10 cellular contexts compared by ENCODE assay signal in the genomic region with DNA sequence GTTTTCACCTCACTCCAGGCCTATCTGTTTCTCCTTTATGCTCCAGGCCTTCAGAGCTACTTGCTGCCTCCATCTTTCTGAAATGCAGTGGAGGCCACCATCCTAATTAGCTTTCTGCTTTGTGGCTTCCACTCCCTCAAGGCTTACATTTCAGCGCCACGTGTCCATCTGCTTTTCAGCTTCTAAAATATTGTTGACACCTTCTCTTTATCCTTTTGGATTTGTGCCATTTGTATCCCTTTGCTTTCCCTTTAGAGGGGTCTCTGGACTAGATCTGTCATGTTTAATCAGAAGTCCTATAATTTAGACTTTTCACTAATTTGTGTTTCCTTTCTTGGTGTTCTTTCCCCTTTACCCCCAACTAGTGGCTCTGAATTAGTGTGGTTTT.
DNase-seq lines count a peak whose midpoint lies in the region; ATAC-seq and TF ChIP-seq lines count a peak whose summit lies in the region.
"Had no signal": no experiment of that assay in that cellular context is flagged by ENCODE, and none has a peak within 500 bp of the region (broad histone marks: within the 10 kb centered on the region; RNA-seq: fewer than 3 reads in every experiment).

No MANE protein-coding gene starts in this region.

- H3K9me3 Mint-ChIP-seq in T-helper 1 cell treated with Interleukin-12 subunit alpha and Interleukin-12 subunit beta and Interleukin-4 antibody, amounts not matched to agents 30 μg/mL and 1 μg/mL, for 36 hours = no peaks in the 10 kb centered on the region
- H3K9me3 Mint-ChIP-seq in stimulated activated naive CD8-positive, alpha-beta T cell treated with anti-CD3 and anti-CD28 coated beads, Interleukin-15, amount 100 ng/mL, for 72 hours = no peaks in the 10 kb centered on the region

- peaks cover 71% of the 10 kb centered on the region for H3K4me1 Mint-ChIP-seq in T-helper 1 cell treated with Interleukin-12 subunit alpha and Interleukin-12 subunit beta and Interleukin-4 antibody, amounts not matched to agents 30 μg/mL and 1 μg/mL, for 36 hours (ENCODE audit: low read depth)
- peaks cover 97% of the 10 kb centered on the region for H3K4me1 Mint-ChIP-seq in stimulated activated naive CD8-positive, alpha-beta T cell treated with anti-CD3 and anti-CD28 coated beads, Interleukin-15, amount 100 ng/mL, for 72 hours

- H3K36me3 ChIP-seq in left lung = no peaks in the 10 kb centered on the region

- intact Hi-C loops in left lung (cut with DNase I) = no loop called here

- peak overlapping the region; percentile 74 for H3K4me3 Mint-ChIP-seq in T-helper 1 cell treated with Interleukin-12 subunit alpha and Interleukin-12 subunit beta and Interleukin-4 antibody, amounts not matched to agents 30 μg/mL and 1 μg/mL, for 36 hours
- peak overlapping the region; percentile 67 to 83 for H3K4me3 Mint-ChIP-seq in stimulated activated naive CD8-positive, alpha-beta T cell treated with anti-CD3 and anti-CD28 coated beads, Interleukin-15, amount 100 ng/mL, for 72 hours

- no peak for DNase-seq in T-helper 1 cell
- no peak for DNase-seq in left lung
- no peak for DNase-seq in stimulated activated naive CD8-positive, alpha-beta T cell treated with anti-CD3 and anti-CD28 coated beads, Interleukin-15, amount 100 ng/mL, for 72 hours
- no peak for DNase-seq in NCI-H1048 (lab: John Stamatoyannopoulos, UW)
- DNase-seq in DMS153 treated with DMSO at 0.1 percent for 48 hours (lab: John Stamatoyannopoulos, UW; ENCODE audit: unreplicated experiment) = no peak
- DNase-seq: hypothalamus, T1000 had no signal

- no peak for ATAC-seq in left lung
- ATAC-seq in stimulated activated naive CD8-positive, alpha-beta T cell treated with anti-CD3 and anti-CD28 coated beads, Interleukin-15, amount 100 ng/mL, for 72 hours = no peak
- no peak for ATAC-seq in GM18868 (IDR thresholded peaks at IDR 0.05; ENCODE audit: unreplicated experiment)

- H3K9me3 ChIP-seq in left lung = no peaks in the 10 kb centered on the region

- no peaks in the 10 kb centered on the region for H3K27me3 ChIP-seq in left lung

- H3K27ac Mint-ChIP-seq in T-helper 1 cell treated with Interleukin-12 subunit alpha and Interleukin-12 subunit beta and Interleukin-4 antibody, amounts not matched to agents 30 μg/mL and 1 μg/mL, for 36 hours = peak overlapping the region; percentile 96
- peak overlapping the region; percentile 97 to 99 for H3K27ac Mint-ChIP-seq in stimulated activated naive CD8-positive, alpha-beta T cell treated with anti-CD3 and anti-CD28 coated beads, Interleukin-15, amount 100 ng/mL, for 72 hours

- TF ChIP-seq CTCF in VCaP (conservative IDR thresholded peaks at IDR 0.05) (no peak), left lung (IDR thresholded peaks at IDR 0.05) (no peak)

- H3K27me3 Mint-ChIP-seq in T-helper 1 cell treated with Interleukin-12 subunit alpha and Interleukin-12 subunit beta and Interleukin-4 antibody, amounts not matched to agents 30 μg/mL and 1 μg/mL, for 36 hours (ENCODE audit: low read depth) = no peaks in the 10 kb centered on the region
- H3K27me3 Mint-ChIP-seq in stimulated activated naive CD8-positive, alpha-beta T cell treated with anti-CD3 and anti-CD28 coated beads, Interleukin-15, amount 100 ng/mL, for 72 hours = no peaks in the 10 kb centered on the region

- H3K4me1 ChIP-seq in left lung = peaks cover 39 to 40% of the 10 kb centered on the region in 2 donors

- H3K27ac ChIP-seq in VCaP = peak overlapping the region; percentile 96; the same call in 1 of the 2 replicates
- peak overlapping the region; percentile 13 to 55 for H3K27ac ChIP-seq in left lung

- H3K36me3 Mint-ChIP-seq in T-helper 1 cell treated with Interleukin-12 subunit alpha and Interleukin-12 subunit beta and Interleukin-4 antibody, amounts not matched to agents 30 μg/mL and 1 μg/mL, for 36 hours (ENCODE audit: low read depth) = peaks cover 22% of the 10 kb centered on the region

- H3K4me3 ChIP-seq in left lung = no peak overlapping the region
